ENCODE assay signal across 13 cellular contexts in the genomic region with DNA sequence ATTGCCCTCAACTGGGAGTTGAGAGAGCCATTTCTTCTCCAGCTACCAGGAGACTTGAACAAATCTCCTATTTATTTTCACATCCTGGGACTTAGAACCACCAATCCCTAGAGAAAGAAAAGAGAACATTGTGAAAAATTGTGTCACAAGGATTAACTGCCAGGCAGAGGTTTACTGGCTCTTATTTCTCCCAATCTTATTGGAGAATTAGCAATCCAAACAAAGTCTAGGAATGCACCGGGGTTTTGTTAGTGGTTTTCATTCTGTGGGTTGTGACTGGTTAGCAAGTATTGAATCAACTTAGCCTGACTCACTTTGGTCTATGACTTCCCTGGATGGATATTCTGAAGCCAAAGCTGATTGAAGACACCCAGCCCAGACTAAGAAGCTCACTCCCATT. TPM values are rescaled to one million over a fixed set of nuclear protein-coding genes. Genes with fewer than 3 reads are reported as not detected.
A peak's percentile ranks its signal among the peaks of the same experiment; 100 is the strongest.
DNase-seq lines count a peak whose midpoint lies in the region; ATAC-seq and TF ChIP-seq lines count a peak whose summit lies in the region.
"Had no signal": no experiment of that assay in that cellular context is flagged by ENCODE, and none has a peak within 500 bp of the region (broad histone marks: within the 10 kb centered on the region; RNA-seq: fewer than 3 reads in every experiment).

No MANE protein-coding gene starts in this region.

- no peak overlapping the region for H3K27ac ChIP-seq in CD8-positive, alpha-beta T cell (ENCODE audit: low read depth, low read length)
- no peak overlapping the region for H3K27ac ChIP-seq in CD8-positive, alpha-beta memory T cell (ENCODE audit: low read depth, low read length)
- H3K27ac ChIP-seq: esophagus muscularis mucosa had no signal

- H3K27me3 Mint-ChIP-seq in CD8-positive, alpha-beta T cell (ENCODE audit: low read depth) = peaks cover 18% of the 10 kb centered on the region
- H3K27me3 Mint-ChIP-seq in CD8-positive, alpha-beta memory T cell = peaks cover 6 to 24% of the 10 kb centered on the region in 2 donors

- no peak overlapping the region for H3K9ac ChIP-seq in skeletal muscle satellite cell (ENCODE audit: low read depth, low read length)

- H3K9me3 Mint-ChIP-seq in CD8-positive, alpha-beta T cell = no peaks in the 10 kb centered on the region
- H3K9me3 Mint-ChIP-seq in CD8-positive, alpha-beta memory T cell = no peaks in the 10 kb centered on the region

- no peaks in the 10 kb centered on the region for H3K36me3 ChIP-seq in skeletal muscle satellite cell (ENCODE audit: insufficient read depth, low read length)
- no peaks in the 10 kb centered on the region for H3K36me3 ChIP-seq in CD8-positive, alpha-beta T cell (ENCODE audit: insufficient read depth, low read length)
- no peaks in the 10 kb centered on the region for H3K36me3 ChIP-seq in CD8-positive, alpha-beta memory T cell (ENCODE audit: insufficient read depth, low read length)
- H3K36me3 ChIP-seq: esophagus muscularis mucosa had no signal

- no peak for TF ChIP-seq CTCF in fibroblast of mammary gland (conservative IDR thresholded peaks at IDR 0.05; ENCODE audit: control insufficient read depth, insufficient read depth, low read depth, low read length)
- TF ChIP-seq CTCF in CD8-positive, alpha-beta T cell (IDR thresholded peaks at IDR 0.05) = no peak

- H3K4me1 ChIP-seq in skeletal muscle satellite cell (ENCODE audit: control insufficient read depth, insufficient read depth, low read length) = peaks cover 23% of the 10 kb centered on the region
- no peaks in the 10 kb centered on the region for H3K4me1 ChIP-seq in CD8-positive, alpha-beta T cell (ENCODE audit: insufficient read depth, low read length)
- no peaks in the 10 kb centered on the region for H3K4me1 ChIP-seq in CD8-positive, alpha-beta memory T cell (ENCODE audit: insufficient read depth, low read length)

- DNase-seq in GM04504 (ENCODE audit: low read depth) = peak; percentile 47
- peak; percentile 5 for DNase-seq in SW480 (ENCODE audit: low spot score)
- DNase-seq in fibroblast of mammary gland (ENCODE audit: low read depth) = peak; percentile 97
- DNase-seq in CD8-positive, alpha-beta T cell = no peak
- no peak for DNase-seq in CD8-positive, alpha-beta memory T cell
- no peak for DNase-seq in DMS79 (lab: John Stamatoyannopoulos, UW)
- DNase-seq: activated CD4-positive, alpha-beta T cell treated with anti-CD3 and anti-CD28 coated beads, Interleukin-2, amount 50 U/mL, for 4 hours; activated effector memory CD4-positive, alpha-beta T cell treated with Interleukin-2 at 50 U/mL for 16 hours; COR-L47 had no signal

- H3K27me3 ChIP-seq in skeletal muscle satellite cell (ENCODE audit: control insufficient read depth, insufficient read depth, low read length) = no peaks in the 10 kb centered on the region
- no peaks in the 10 kb centered on the region for H3K27me3 ChIP-seq in CD8-positive, alpha-beta T cell (ENCODE audit: insufficient read depth, low read length)
- peaks cover 4% of the 10 kb centered on the region for H3K27me3 ChIP-seq in CD8-positive, alpha-beta memory T cell (ENCODE audit: insufficient read depth, low read length, poor library complexity, severe bottlenecking)

- H3K36me3 Mint-ChIP-seq in CD8-positive, alpha-beta T cell = no peaks in the 10 kb centered on the region
- H3K36me3 Mint-ChIP-seq in CD8-positive, alpha-beta memory T cell = no peaks in the 10 kb centered on the region

- CTCF ChIA-PET in CD8-positive, alpha-beta T cell (lab: Charles Lee) = no interaction called here
- CTCF ChIA-PET in CD8-positive, alpha-beta memory T cell (lab: Charles Lee) = no interaction called here

- no peaks in the 10 kb centered on the region for H3K9me3 ChIP-seq in skeletal muscle satellite cell (replicated peaks; ENCODE audit: low read length)
- H3K9me3 ChIP-seq in CD8-positive, alpha-beta T cell (ENCODE audit: low read length) = no peaks in the 10 kb centered on the region
- H3K9me3 ChIP-seq in CD8-positive, alpha-beta memory T cell (ENCODE audit: low read length) = no peaks in the 10 kb centered on the region
- H3K9me3 ChIP-seq: esophagus muscularis mucosa had no signal

- H3K4me3 Mint-ChIP-seq in CD8-positive, alpha-beta T cell = no peak overlapping the region
- H3K4me3 Mint-ChIP-seq in CD8-positive, alpha-beta memory T cell = no peak overlapping the region

- H3K4me3 ChIP-seq in fibroblast of mammary gland (ENCODE audit: control insufficient read depth, low read depth, low read length) = no peak overlapping the region
- H3K4me3 ChIP-seq in skeletal muscle satellite cell (ENCODE audit: low read length) = no peak overlapping the region
- no peak overlapping the region for H3K4me3 ChIP-seq in CD8-positive, alpha-beta T cell (ENCODE audit: low read depth, low read length)
- no peak overlapping the region for H3K4me3 ChIP-seq in CD8-positive, alpha-beta memory T cell (ENCODE audit: low read length)
- H3K4me3 ChIP-seq: esophagus muscularis mucosa had no signal

- intact Hi-C loops in CD8-positive, alpha-beta T cell (cut with DNase I, micrococcal nuclease) = no loop called here

- H3K27ac Mint-ChIP-seq in CD8-positive, alpha-beta T cell = no peak overlapping the region
- H3K27ac Mint-ChIP-seq in CD8-positive, alpha-beta memory T cell = no peak overlapping the region

- POLR2A ChIA-PET in CD8-positive, alpha-beta T cell (lab: Charles Lee) = no interaction called here
- POLR2A ChIA-PET in CD8-positive, alpha-beta memory T cell (lab: Charles Lee) = no interaction called here

- H3K4me2 ChIP-seq in skeletal muscle satellite cell (ENCODE audit: low read length) = peak overlapping the region; percentile 35

- ATAC-seq in CD8-positive, alpha-beta T cell = no peak
- ATAC-seq in HG03139 (IDR thresholded peaks at IDR 0.05; ENCODE audit: unreplicated experiment) = no peak

- no peaks in the 10 kb centered on the region for H3K4me1 Mint-ChIP-seq in CD8-positive, alpha-beta T cell (ENCODE audit: low read depth)
- H3K4me1 Mint-ChIP-seq in CD8-positive, alpha-beta memory T cell = no peaks in the 10 kb centered on the region

RNA-seq across cellular contexts. Expression of gene ENPP5, which starts 21.2 kb away (rescaled TPM):
- total RNA-seq in skeletal muscle satellite cell (2012; rRNA removed) = 10.3 and 11.2 TPM in 2 replicates
- under 1 TPM; 0.33 TPM for total RNA-seq in CD8-positive, alpha-beta T cell
- total RNA-seq in CD8-positive, alpha-beta memory T cell = under 1 TPM; 0.42 to 0.48 TPM
- polyA plus RNA-seq in CD8-positive, alpha-beta memory T cell = 9.4 TPM
- total RNA-seq: T-helper 2 cell treated with Interferon-gamma antibody and Interleukin-4, amounts not matched to agents 100 ng/mL and 5 ng/mL, for 36 hours had no signal

Comparison
In these comparisons a context has a peak if more than half of its experiments do, and no peak if none do; other contexts are left out.
1. DNase-seq: peak in GM04504 (single experiment), SW480 (single experiment) and fibroblast of mammary gland (single experiment); none in CD8-positive, alpha-beta T cell (0 of 7), CD8-positive, alpha-beta memory T cell (0 of 5) and DMS79 (single experiment).